Comparison of ENCODE assay signal across 14 cellular contexts in genomic region chr10:78729810-78730209, GRCh38.
DNase-seq lines count a peak whose midpoint lies in the region; ATAC-seq and TF ChIP-seq lines count a peak whose summit lies in the region.
"Had no signal": no experiment of that assay in that cellular context is flagged by ENCODE, and none has a peak within 500 bp of the region (broad histone marks: within the 10 kb centered on the region; RNA-seq: fewer than 3 reads in every experiment).

No MANE protein-coding gene starts in this region.

- no peak overlapping the region for H3K27ac ChIP-seq in BLaER1 treated with 17β-estradiol and CSF1 and Interleukin-3, amounts not matched to agents 10 nM and 100 nM
- peak overlapping the region; percentile 88 for H3K27ac ChIP-seq in VCaP
- H3K27ac ChIP-seq: A549, GM23248 had no signal

- H4K20me1 ChIP-seq in BLaER1 treated with 17β-estradiol and CSF1 and Interleukin-3, amounts not matched to agents 10 nM and 100 nM, result no peaks in the 10 kb centered on the region

- H3K4me3 ChIP-seq in BLaER1 treated with 17β-estradiol and CSF1 and Interleukin-3, amounts not matched to agents 10 nM and 100 nM, result no peak overlapping the region
- no peak overlapping the region for H3K4me3 ChIP-seq in LNCaP clone FGC (ENCODE audit: low read depth, low read length)
- H3K4me3 ChIP-seq: A549, GM23248 had no signal

- intact Hi-C loops in Right ventricle myocardium inferior (cut with DNase I), result no loop called here

- TF ChIP-seq CTCF in LNCaP clone FGC (IDR thresholded peaks at IDR 0.05; ENCODE audit: control insufficient read depth, extremely low read depth, insufficient read depth) (no peak), VCaP (conservative IDR thresholded peaks at IDR 0.05) (no peak)

- H3K4me1 ChIP-seq in BLaER1 treated with 17β-estradiol and CSF1 and Interleukin-3, amounts not matched to agents 10 nM and 100 nM, result peaks cover 24 to 48% (median 34%) of the 10 kb centered on the region in 10 experiments
- H3K4me1 ChIP-seq: A549 had no signal

- ATAC-seq in HG02610 (IDR thresholded peaks at IDR 0.05; ENCODE audit: unreplicated experiment), result no peak
- ATAC-seq in GM18861 (IDR thresholded peaks at IDR 0.05; ENCODE audit: unreplicated experiment), result no peak
- ATAC-seq in Right ventricle myocardium inferior, result no peak
- ATAC-seq: A549 had no signal

- peak overlapping the region; percentile 20 to 85 (median 42); a peak in 14 of 22 replicates for H3K4me2 ChIP-seq in BLaER1 treated with 17β-estradiol and CSF1 and Interleukin-3, amounts not matched to agents 10 nM and 100 nM
- H3K4me2 ChIP-seq: A549 had no signal

- H3K36me3 ChIP-seq in BLaER1 treated with 17β-estradiol and CSF1 and Interleukin-3, amounts not matched to agents 10 nM and 100 nM, result no peaks in the 10 kb centered on the region
- H3K36me3 ChIP-seq: BE2C had no signal

- no peaks in the 10 kb centered on the region for H3K27me3 ChIP-seq in BLaER1 treated with 17β-estradiol and CSF1 and Interleukin-3, amounts not matched to agents 10 nM and 100 nM
- H3K27me3 ChIP-seq: BE2C had no signal

- DNase-seq in LNCaP clone FGC (ENCODE audit: low read depth), result peak; percentile 54
- peak; percentile 43 for DNase-seq in NOMO-1 treated with dmso at 0.1 percent for 144 hours (lab: John Stamatoyannopoulos, UW; ENCODE audit: unreplicated experiment)
- no peak for DNase-seq in Right ventricle myocardium inferior (ENCODE audit: missing footprints)
- DNase-seq: BE2C; Calu3; CD4-positive, CD25-positive, alpha-beta regulatory T cell; DMS 273 treated with DMSO at 0.1 percent for 48 hours; GM23248; IMR-90 had no signal

- no peak overlapping the region for H3K9ac ChIP-seq in BLaER1 treated with 17β-estradiol and CSF1 and Interleukin-3, amounts not matched to agents 10 nM and 100 nM
- H3K9ac ChIP-seq: GM23248 had no signal

- no peaks in the 10 kb centered on the region for H3K9me3 ChIP-seq in BLaER1 treated with 17β-estradiol and CSF1 and Interleukin-3, amounts not matched to agents 10 nM and 100 nM (replicated peaks in 1 of 11)
- H3K9me3 ChIP-seq: BE2C had no signal
